ENCODE assay signal across 9 cellular contexts in the genomic region with DNA sequence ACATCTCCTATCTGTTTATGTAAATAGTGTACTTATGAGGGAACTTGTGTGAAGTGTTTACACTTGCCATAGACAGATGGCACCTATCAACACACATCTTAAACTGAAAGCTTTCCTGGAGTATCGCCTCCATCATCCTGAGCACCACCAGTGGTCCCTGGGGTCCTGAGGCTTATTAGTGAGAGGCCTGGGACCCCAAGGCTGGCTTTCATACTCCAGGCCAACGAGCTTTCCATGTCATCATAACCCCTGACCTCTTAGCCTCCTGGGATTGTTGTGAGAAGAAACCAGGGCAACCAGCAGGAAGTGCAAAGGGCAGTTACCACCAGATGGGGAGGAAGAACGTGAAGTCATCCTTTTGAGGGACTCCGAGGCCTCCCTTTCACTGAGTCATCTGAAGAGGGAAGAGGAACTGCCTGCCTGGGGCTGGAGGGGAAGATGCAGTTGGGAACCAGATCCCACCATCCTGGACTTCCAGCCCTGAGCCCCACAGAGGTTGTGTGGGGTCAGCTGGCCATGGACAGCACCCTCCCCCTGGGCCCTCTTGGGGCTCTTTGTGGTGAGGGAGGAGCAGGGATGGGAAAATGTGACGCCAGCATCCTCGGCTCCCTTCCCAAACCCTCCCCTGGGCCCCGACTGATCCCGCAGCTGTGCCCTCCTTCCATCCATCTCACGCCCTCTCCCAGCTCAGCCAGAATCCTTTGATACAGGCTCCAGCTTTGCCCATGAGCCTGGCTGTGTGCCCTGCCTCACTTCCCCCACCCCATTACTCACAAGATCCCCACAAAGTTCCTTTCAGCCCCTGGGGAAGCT. TPM values are rescaled to one million over a fixed set of nuclear protein-coding genes. Genes with fewer than 3 reads are reported as not detected.
DNase-seq lines count a peak whose midpoint lies in the region; ATAC-seq and TF ChIP-seq lines count a peak whose summit lies in the region.
"Had no signal": no experiment of that assay in that cellular context is flagged by ENCODE, and none has a peak within 500 bp of the region (broad histone marks: within the 10 kb centered on the region; RNA-seq: fewer than 3 reads in every experiment).

No MANE protein-coding gene starts in this region.

- no peak overlapping the region for H3K4me3 Mint-ChIP-seq in CD4-positive, alpha-beta T cell
- H3K4me3 Mint-ChIP-seq in GM23338 = no peak overlapping the region

- intact Hi-C loops in adrenal gland (cut with DNase I) (no loop called here), PC-3 (cut with micrococcal nuclease) (no loop called here)
- intact Hi-C loops in CD4-positive, alpha-beta T cell (cut with DNase I, micrococcal nuclease) = no loop called here

- WGBS in adrenal gland, 4 donors = 56 to 76% (median 66%) methylated on average over 9 of the region's 9 CpGs

- H3K79me2 ChIP-seq in PC-3 (ENCODE audit: low read length) (no peaks in the 10 kb centered on the region), GM23338 (replicated peaks; ENCODE audit: insufficient read depth) (peaks cover 52% of the 10 kb centered on the region)

- TF ChIP-seq CTCF in adrenal gland (IDR thresholded peaks at IDR 0.05) = no peak
- no peak for TF ChIP-seq CTCF in CD4-positive, alpha-beta T cell (IDR thresholded peaks at IDR 0.05)
- no peak for TF ChIP-seq CTCF in PC-3 (conservative IDR thresholded peaks at IDR 0.05; ENCODE audit: low read depth, low read length)
- no peak for TF ChIP-seq CTCF in GM23338 (conservative IDR thresholded peaks at IDR 0.05; ENCODE audit: low read depth in 2 of 2)

- TF ChIP-seq POLR2A in adrenal gland (IDR thresholded peaks at IDR 0.05) = no peak

- no peaks in the 10 kb centered on the region for H3F3A ChIP-seq in PC-3 (ENCODE audit: low read length, unreplicated experiment)
- H3F3A ChIP-seq in GM23338 (replicated peaks; ENCODE audit: low read depth) = peaks cover 18% of the 10 kb centered on the region

- H3K9ac ChIP-seq in subcutaneous abdominal adipose tissue (ENCODE audit: low read length in 5 of 5) = peak overlapping the region in 2 of 5 donors; percentile 13 to 14
- H3K9ac ChIP-seq in PC-3 (ENCODE audit: low read length) = no peak overlapping the region

- H3K36me3 ChIP-seq in adrenal gland (replicated peaks in 1 of 2) (no peaks in the 10 kb centered on the region), subcutaneous abdominal adipose tissue (ENCODE audit: control insufficient read depth in 5 of 5, insufficient read depth in 5 of 5, low read length in 5 of 5) (peaks cover 0 to 7% (median 0%) of the 10 kb centered on the region in 5 donors), PC-3 (ENCODE audit: low read depth, low read length) (no peaks in the 10 kb centered on the region), GM23338 (ENCODE audit: insufficient read depth) (no peaks in the 10 kb centered on the region)
- H3K36me3 ChIP-seq: cardiac muscle cell had no signal

- no peak for ATAC-seq in CD4-positive, alpha-beta T cell (ENCODE audit: poor library complexity)
- ATAC-seq in PC-3 = no peak
- no peak for ATAC-seq in GM23338

- CTCF ChIA-PET in CD4-positive, alpha-beta T cell (lab: Charles Lee) = no interaction called here
- CTCF ChIA-PET in PC-3 (lab: Charles Lee) (no interaction called here), HEK293T (lab: Yijun Ruan, JAX) (no interaction called here)

- H4K20me1 ChIP-seq in PC-3 (ENCODE audit: low read length) (no peaks in the 10 kb centered on the region), GM23338 (replicated peaks; ENCODE audit: insufficient read depth) (peaks cover 19% of the 10 kb centered on the region)

- no peak overlapping the region for H2AFZ ChIP-seq in PC-3 (ENCODE audit: low read length)
- no peak overlapping the region for H2AFZ ChIP-seq in GM23338

- BruUV-seq in PC-3 (replicated peaks; lab: Mats Ljungman, UMichigan) = no TSS peak

- peak overlapping the region in 4 of 5 donors; percentile 7 to 88 (median 39) for H3K27ac ChIP-seq in adrenal gland
- peak overlapping the region; percentile 81 for H3K27ac ChIP-seq in subcutaneous abdominal adipose tissue (ENCODE audit: low read depth, low read length)
- no peak overlapping the region for H3K27ac ChIP-seq in CD4-positive, alpha-beta T cell (ENCODE audit: low read depth, low read length)
- no peak overlapping the region for H3K27ac ChIP-seq in PC-3 (ENCODE audit: low read length)
- no peak overlapping the region for H3K27ac ChIP-seq in GM23338 (ENCODE audit: low read depth)
- H3K27ac ChIP-seq: cardiac muscle cell had no signal

- peaks cover 10% of the 10 kb centered on the region for H3K4me1 Mint-ChIP-seq in CD4-positive, alpha-beta T cell (ENCODE audit: low read depth)
- peaks cover 25% of the 10 kb centered on the region for H3K4me1 Mint-ChIP-seq in GM23338

- no peaks in the 10 kb centered on the region for H3K9me2 ChIP-seq in PC-3 (replicated peaks; ENCODE audit: low read length)
- no peaks in the 10 kb centered on the region for H3K9me2 ChIP-seq in GM23338 (ENCODE audit: insufficient read depth)

- no peaks in the 10 kb centered on the region for H3K27me3 ChIP-seq in adrenal gland
- no peaks in the 10 kb centered on the region for H3K27me3 ChIP-seq in subcutaneous abdominal adipose tissue (ENCODE audit: control insufficient read depth in 5 of 5, insufficient read depth in 4 of 5, low read length in 5 of 5)
- peaks cover 19% of the 10 kb centered on the region for H3K27me3 ChIP-seq in CD4-positive, alpha-beta T cell (ENCODE audit: control insufficient read depth, insufficient read depth, low read length)
- no peaks in the 10 kb centered on the region for H3K27me3 ChIP-seq in PC-3 (ENCODE audit: low read length)
- H3K27me3 ChIP-seq in GM23338 (ENCODE audit: insufficient read depth) = no peaks in the 10 kb centered on the region
- H3K27me3 ChIP-seq: cardiac muscle cell had no signal

- no peaks in the 10 kb centered on the region for H3K9me3 ChIP-seq in adrenal gland (replicated peaks in 1 of 3)
- H3K9me3 ChIP-seq in subcutaneous abdominal adipose tissue (ENCODE audit: control insufficient read depth in 5 of 5, low read length in 5 of 5) = no peaks in the 10 kb centered on the region
- no peaks in the 10 kb centered on the region for H3K9me3 ChIP-seq in CD4-positive, alpha-beta T cell (ENCODE audit: control insufficient read depth, low read length)
- no peaks in the 10 kb centered on the region for H3K9me3 ChIP-seq in PC-3 (ENCODE audit: low read length)

- H3K9me3 Mint-ChIP-seq in CD4-positive, alpha-beta T cell = no peaks in the 10 kb centered on the region
- no peaks in the 10 kb centered on the region; the same call in 2 of the 3 replicates for H3K9me3 Mint-ChIP-seq in GM23338

- no peaks in the 10 kb centered on the region for H3K27me3 Mint-ChIP-seq in CD4-positive, alpha-beta T cell
- H3K27me3 Mint-ChIP-seq in GM23338 (ENCODE audit: insufficient read depth, low read depth, poor library complexity) = peaks cover 9% of the 10 kb centered on the region

- H3K4me1 ChIP-seq in adrenal gland (replicated peaks in 1 of 2) (peaks cover 3 to 22% of the 10 kb centered on the region in 2 donors), subcutaneous abdominal adipose tissue (ENCODE audit: control insufficient read depth in 5 of 5, insufficient read depth in 5 of 5, low read length in 5 of 5) (peaks cover 42 to 96% (median 95%) of the 10 kb centered on the region in 5 donors), PC-3 (ENCODE audit: insufficient read depth, low read length) (peaks cover 6% of the 10 kb centered on the region; the same call in 1 of the 2 replicates), GM23338 (ENCODE audit: insufficient read depth) (peaks cover 45% of the 10 kb centered on the region)

- DNase-seq in HuH-7.5 (ENCODE audit: low spot score) (peak; percentile 32), adrenal gland (peak in 6 of 7 donors; percentile 33 to 78 (median 48)), hepatic stellate cell (ENCODE audit: low spot score) (peak; percentile 86), PC-3 (no peak), HEK293T (ENCODE audit: extremely low spot score) (no peak), GM23338 (ENCODE audit: low spot score) (no peak)
- no peak for DNase-seq in CD4-positive, alpha-beta T cell

- POLR2A ChIA-PET in CD4-positive, alpha-beta T cell (lab: Charles Lee) = no interaction called here
- POLR2A ChIA-PET in PC-3 (lab: Charles Lee; ENCODE audit: unreplicated experiment) (no interaction called here), HEK293T (lab: Yijun Ruan, JAX) (no interaction called here)

- no peak overlapping the region for H3K4me3 ChIP-seq in adrenal gland
- H3K4me3 ChIP-seq in subcutaneous abdominal adipose tissue (ENCODE audit: low read depth in 1 of 5, low read length in 5 of 5) = peak overlapping the region in 2 of 5 donors; percentile 17 to 18
- H3K4me3 ChIP-seq in PC-3 (ENCODE audit: low read length) = no peak overlapping the region
- H3K4me3 ChIP-seq in GM23338 = no peak overlapping the region
- H3K4me3 ChIP-seq: cardiac muscle cell had no signal

- no peak overlapping the region for H3K27ac Mint-ChIP-seq in CD4-positive, alpha-beta T cell
- H3K27ac Mint-ChIP-seq in GM23338 = no peak overlapping the region

- H3K36me3 Mint-ChIP-seq in CD4-positive, alpha-beta T cell (ENCODE audit: low read depth) = no peaks in the 10 kb centered on the region
- H3K36me3 Mint-ChIP-seq in GM23338 (ENCODE audit: low read depth) = peaks cover 7% of the 10 kb centered on the region; the same call in 2 of the 3 replicates

- H3K4me2 ChIP-seq in PC-3 (ENCODE audit: low read length) (no peak overlapping the region), GM23338 (no peak overlapping the region)

TF ChIP-seq in HEK293T, 16 proteins besides CTCF, POLR2A, EP300 and RAD21 (continues in another document):
- TF ChIP-seq TARDBP (IDR thresholded peaks at IDR 0.05) (no peak), CTBP1 (IDR thresholded peaks at IDR 0.05; ENCODE audit: borderline replicate concordance) (no peak), HDGF (IDR thresholded peaks at IDR 0.05; ENCODE audit: borderline replicate concordance) (no peak), ZNF384 (IDR thresholded peaks at IDR 0.05) (no peak)

RNA-seq across cellular contexts. Expression of a gene that starts 5.8 kb away (rescaled TPM):
- total RNA-seq in adrenal gland (1 to 10 TPM in 4 of 8 donors, under 1 TPM in 3, not detected in 1; 0.79 to 4.7 (median 1.4) TPM), PC-3 (2014; rRNA removed) (0.11 TPM in 1 of 2 replicates, not detected in the other)
- polyA plus RNA-seq in adrenal gland (1 to 10 TPM in 1 of 3 donors, under 1 TPM in 2; 0.61 to 1.7 (median 0.68) TPM), GM23338 (2016; fragmentation: Nextera tagmentation; extraction: Ambion mirVana) (2.8 and 3.7 TPM in 2 replicates)
- total RNA-seq in CD4-positive, alpha-beta T cell = under 1 TPM in 1 of 2 experiments, not detected in 1; 0.27 TPM
- total RNA-seq in GM23338 (2014; rRNA removed; shearing (Covaris generic)) = 8.4 and 10.3 TPM in 2 replicates

RNA-seq across cellular contexts. Expression of a gene that starts 22.3 kb away (rescaled TPM):
- total RNA-seq in adrenal gland (10 to 100 TPM in 7 of 8 donors, 1 to 10 TPM in 1; 7.3 to 18.4 (median 11.9) TPM), PC-3 (2014; rRNA removed) (21.6 and 22.2 TPM in 2 replicates)
- polyA plus RNA-seq in adrenal gland (10 to 100 TPM in 1 of 3 donors, 1 to 10 TPM in 2; 6.2 to 11.5 (median 6.6) TPM), GM23338 (2016; fragmentation: Nextera tagmentation; extraction: Ambion mirVana) (11.9 and 12.8 TPM in 2 replicates)
- total RNA-seq in CD4-positive, alpha-beta T cell = 10 to 100 TPM; 27.2 to 27.4 TPM
- 38.3 and 54.4 TPM in 2 replicates for total RNA-seq in GM23338 (2014; rRNA removed; shearing (Covaris generic))

Comparison
In these comparisons a context has a peak if more than half of its experiments do, and no peak if none do; other contexts are left out.
1. DNase-seq: peak in HuH-7.5 (single experiment), adrenal gland (6 of 7) and hepatic stellate cell (single experiment); none in CD4-positive, alpha-beta T cell (0 of 10), PC-3 (single experiment), HEK293T (single experiment) and GM23338 (single experiment).
2. H3K27ac ChIP-seq: peak in adrenal gland (4 of 5) and subcutaneous abdominal adipose tissue (single experiment); none in CD4-positive, alpha-beta T cell (single experiment), PC-3 (single experiment) and GM23338 (single experiment).